1 cellular context compared by ENCODE assay signal in the genomic region with DNA sequence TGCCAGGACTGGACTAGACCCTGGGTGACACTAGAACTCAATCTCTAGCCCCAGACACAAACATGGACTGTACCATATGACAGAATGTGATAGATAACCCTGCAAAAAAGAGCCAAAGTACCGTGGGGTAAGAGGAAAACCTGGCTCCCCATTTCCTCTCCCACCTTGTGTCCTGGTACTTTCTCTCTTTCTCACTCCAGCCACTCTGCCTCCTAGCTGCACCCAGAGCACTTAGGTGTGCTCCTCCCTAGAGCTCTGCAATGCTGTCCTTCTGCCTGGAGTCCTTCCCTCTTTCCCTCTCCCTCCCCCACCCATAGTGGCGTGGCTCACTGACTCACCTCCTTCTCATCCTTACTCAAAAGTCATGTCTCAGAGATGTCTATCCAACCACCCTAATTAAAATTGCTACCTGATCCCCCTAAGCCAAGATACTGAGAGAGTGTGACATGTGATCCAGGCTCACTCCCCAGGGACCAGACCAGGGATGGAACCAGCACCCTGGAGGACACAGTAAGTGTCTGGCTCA.
TF ChIP-seq lines count a peak whose summit lies in the region.

No MANE protein-coding gene starts in this region.

TF ChIP-seq in HEK293, 187 proteins besides CTCF, POLR2A, EP300 and RAD21 (continued from another document):
- TF ChIP-seq, protein P1, sequence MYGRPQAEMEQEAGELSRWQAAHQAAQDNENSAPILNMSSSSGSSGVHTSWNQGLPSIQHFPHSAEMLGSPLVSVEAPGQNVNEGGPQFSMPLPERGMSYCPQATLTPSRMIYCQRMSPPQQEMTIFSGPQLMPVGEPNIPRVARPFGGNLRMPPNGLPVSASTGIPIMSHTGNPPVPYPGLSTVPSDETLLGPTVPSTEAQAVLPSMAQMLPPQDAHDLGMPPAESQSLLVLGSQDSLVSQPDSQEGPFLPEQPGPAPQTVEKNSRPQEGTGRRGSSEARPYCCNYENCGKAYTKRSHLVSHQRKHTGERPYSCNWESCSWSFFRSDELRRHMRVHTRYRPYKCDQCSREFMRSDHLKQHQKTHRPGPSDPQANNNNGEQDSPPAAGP (tag by site-specific recombination; IDR thresholded peaks at IDR 0.05) = peak; percentile 84; the same call in 1 of the 2 replicates
- TF ChIP-seq ZNF843 (tag by site-specific recombination; IDR thresholded peaks at IDR 0.05) = peak; percentile 33; the same call in 1 of the 2 replicates
